Comparison of ENCODE assay signal across 24 cellular contexts in the genomic region with DNA sequence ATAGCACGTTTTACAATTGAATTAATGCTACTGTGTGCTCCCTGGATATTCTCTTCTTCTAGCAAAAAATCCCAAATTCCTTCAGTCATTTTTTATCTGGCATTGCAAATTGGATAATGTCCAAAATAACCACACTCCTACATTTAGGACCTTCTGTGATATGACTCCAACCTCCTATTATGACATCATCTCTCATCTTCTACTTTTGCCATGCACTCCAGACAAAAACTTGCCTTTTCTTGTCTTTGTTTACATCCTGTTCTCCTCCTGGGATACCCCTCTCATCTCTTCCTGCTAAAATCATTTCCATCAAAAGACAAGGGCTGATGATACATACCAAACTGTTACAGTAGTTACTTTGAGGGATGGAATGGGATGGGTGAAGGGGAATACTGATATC. TPM values are rescaled to one million over a fixed set of nuclear protein-coding genes. Genes with fewer than 3 reads are reported as not detected.
DNase-seq lines count a peak whose midpoint lies in the region; ATAC-seq, FAIRE-seq and TF ChIP-seq lines count a peak whose summit lies in the region.
"Had no signal": no experiment of that assay in that cellular context is flagged by ENCODE, and none has a peak within 500 bp of the region (broad histone marks: within the 10 kb centered on the region; RNA-seq: fewer than 3 reads in every experiment).

No MANE protein-coding gene starts in this region.

- no peak overlapping the region for H3K4me3 ChIP-seq in HepG2 (replicated peaks in 1 of 3; ENCODE audit: insufficient read depth in 1 of 3, low read depth in 2 of 3, low read length in 3 of 3)
- H3K4me3 ChIP-seq in right lobe of liver = no peak overlapping the region
- H3K4me3 ChIP-seq in bronchial epithelial cell (ENCODE audit: low read depth, low read length) = no peak overlapping the region
- H3K4me3 ChIP-seq in fibroblast of the aortic adventitia (ENCODE audit: low read depth, low read length) = no peak overlapping the region
- H3K4me3 ChIP-seq: GM23248, Peyer's patch had no signal

- H3K4me1 Mint-ChIP-seq in activated CD8-positive, alpha-beta memory T cell treated with anti-CD3 and anti-CD28 coated beads, Interleukin-2, amount 10 ng/mL, durations not matched to agents 7 days and 5 days = no peaks in the 10 kb centered on the region

- no peaks in the 10 kb centered on the region for H4K20me1 ChIP-seq in HepG2 (ENCODE audit: insufficient read depth, low read length)

- H3K9me3 Mint-ChIP-seq in activated CD8-positive, alpha-beta memory T cell treated with anti-CD3 and anti-CD28 coated beads, Interleukin-2, amount 10 ng/mL, durations not matched to agents 7 days and 5 days (ENCODE audit: low read depth) = no peaks in the 10 kb centered on the region
- H3K9me3 Mint-ChIP-seq: HFFc6 had no signal

- peaks cover 49% of the 10 kb centered on the region for H3K27me3 Mint-ChIP-seq in activated CD8-positive, alpha-beta memory T cell treated with anti-CD3 and anti-CD28 coated beads, Interleukin-2, amount 10 ng/mL, durations not matched to agents 7 days and 5 days

- no peak overlapping the region for H3K27ac Mint-ChIP-seq in activated CD8-positive, alpha-beta memory T cell treated with anti-CD3 and anti-CD28 coated beads, Interleukin-2, amount 10 ng/mL, durations not matched to agents 7 days and 5 days
- H3K27ac Mint-ChIP-seq: HFFc6 had no signal

- FAIRE-seq in HepG2 (lab: Jason Lieb, UNC) (no peak), bronchial epithelial cell (lab: Jason Lieb, UNC) (no peak)
- FAIRE-seq: GM12892, HTR-8/SVneo had no signal

- intact Hi-C loops in HepG2 (cut with micrococcal nuclease; ENCODE audit: unreplicated experiment) = no loop called here
- intact Hi-C loops in right lobe of liver (cut with DNase I) = no loop called here

- H3K36me3 ChIP-seq in HepG2 (replicated peaks in 1 of 2; ENCODE audit: control insufficient read depth in 1 of 2, insufficient read depth in 2 of 2, low read length in 2 of 2) (no peaks in the 10 kb centered on the region), right lobe of liver (no peaks in the 10 kb centered on the region), bronchial epithelial cell (ENCODE audit: control insufficient read depth, insufficient read depth, low read length) (no peaks in the 10 kb centered on the region)
- H3K36me3 ChIP-seq: Peyer's patch had no signal

- WGBS in HepG2 (ENCODE audit: low lambda C conversion rate) = 3% methylated on average over 1 of the region's 1 CpG
- WGBS in right lobe of liver (ENCODE audit: insufficient coverage, low coverage, low lambda C conversion rate, missing lambda C conversion rate) = 26% methylated on average over 1 of the region's 1 CpG

- CTCF ChIA-PET in HepG2 (lab: Yijun Ruan, JAX; ENCODE audit: low intra/inter-chr PET ratio, low total read pairs) = no interaction called here
- CTCF ChIA-PET in activated CD8-positive, alpha-beta memory T cell treated with anti-CD3 and anti-CD28 coated beads, Interleukin-2, amount 10 ng/mL, durations not matched to agents 7 days and 5 days (lab: Charles Lee) = interaction anchor here (1.3 kb wide), 1 partner anchor 9 kb away, joined by 3 read pairs; no protein-coding TSS in a partner anchor

- H3K4me1 ChIP-seq in HepG2 (ENCODE audit: insufficient read depth, low read length) = no peaks in the 10 kb centered on the region
- no peaks in the 10 kb centered on the region for H3K4me1 ChIP-seq in right lobe of liver
- H3K4me1 ChIP-seq: Peyer's patch had no signal

- no peak for TF ChIP-seq EP300 in HepG2 (IDR thresholded peaks at IDR 0.05; ENCODE audit: low read depth in 2 of 2, low read length in 2 of 2)
- no peak for TF ChIP-seq EP300 in HepG2 (CRISPR knock-in tag; IDR thresholded peaks at IDR 0.05; ENCODE audit: borderline replicate concordance)

- no peaks in the 10 kb centered on the region for H3K79me2 ChIP-seq in HepG2 (ENCODE audit: insufficient read depth, low read length)

- BruUV-seq in HepG2 (replicated peaks; lab: Mats Ljungman, UMichigan) = no TSS peak

- H2AFZ ChIP-seq in HepG2 (ENCODE audit: low read length) = no peak overlapping the region
- H2AFZ ChIP-seq: GM23248 had no signal

- H3K27ac ChIP-seq in HepG2 (ENCODE audit: extremely low read length, insufficient read depth, low read length) = no peak overlapping the region
- no peak overlapping the region for H3K27ac ChIP-seq in right lobe of liver
- H3K27ac ChIP-seq: GM23248, Peyer's patch had no signal

- H3K4me3 Mint-ChIP-seq in activated CD8-positive, alpha-beta memory T cell treated with anti-CD3 and anti-CD28 coated beads, Interleukin-2, amount 10 ng/mL, durations not matched to agents 7 days and 5 days = no peak overlapping the region
- H3K4me3 Mint-ChIP-seq: HFFc6 had no signal

- H3K9me3 ChIP-seq in HepG2 (ENCODE audit: low read length) (no peaks in the 10 kb centered on the region), right lobe of liver (no peaks in the 10 kb centered on the region)
- H3K9me3 ChIP-seq: Peyer's patch had no signal

- DNase-seq in HepG2 (ENCODE audit: low spot score) (no peak), right lobe of liver (no peak), bronchial epithelial cell (ENCODE audit: low read depth) (peak; percentile 82), fibroblast of the aortic adventitia (ENCODE audit: low read depth) (peak; percentile 47), AG20443 (ENCODE audit: low spot score) (no peak)
- no peak for DNase-seq in activated CD8-positive, alpha-beta memory T cell treated with anti-CD3 and anti-CD28 coated beads, Interleukin-2, amount 10 ng/mL, durations not matched to agents 7 days and 5 days
- DNase-seq: 8988T, ACHN, Calu3, DMS79 treated with DMSO at 0.1 percent for 48 hours, GM23248, H7, HFFc6, KG1, MM.1S, NCI-H1694, NCI-H2029 treated with DMSO at 0.1 percent for 48 hours, NCI-H69, Peyer's patch had no signal

- no peak for TF ChIP-seq POLR2A in HepG2 (IDR thresholded peaks at IDR 0.05; ENCODE audit: insufficient read depth in 1 of 2, low read depth in 2 of 2, low read length in 2 of 2)
- TF ChIP-seq POLR2A in right lobe of liver (IDR thresholded peaks at IDR 0.05) = no peak

- H3K27me3 ChIP-seq in HepG2 (ENCODE audit: control insufficient read depth in 1 of 2, insufficient read depth in 2 of 2, low read length in 2 of 2) (peaks cover 3 to 38% of the 10 kb centered on the region in 2 experiments; a peak in 4 of 5 replicates), right lobe of liver (no peaks in the 10 kb centered on the region), bronchial epithelial cell (ENCODE audit: control insufficient read depth, insufficient read depth, low read length) (no peaks in the 10 kb centered on the region)
- H3K27me3 ChIP-seq: Peyer's patch had no signal

- H3K4me2 ChIP-seq in HepG2 (ENCODE audit: low read depth, low read length) = no peak overlapping the region

- ATAC-seq in HepG2 = no peak
- no peak for ATAC-seq in right lobe of liver
- ATAC-seq in GM19351 (IDR thresholded peaks at IDR 0.05; ENCODE audit: unreplicated experiment) = no peak
- ATAC-seq in activated CD8-positive, alpha-beta memory T cell treated with anti-CD3 and anti-CD28 coated beads, Interleukin-2, amount 10 ng/mL, durations not matched to agents 7 days and 5 days = no peak

- in situ Hi-C loops in HepG2 (cut with HindIII; ENCODE audit: extremely low pct_ligation_motif_present, low pct_unique_long_range_greater_than_20kb) = no loop called here

- TF ChIP-seq RAD21 in HepG2 (CRISPR knock-in tag; IDR thresholded peaks at IDR 0.05) = no peak

- H3K9ac ChIP-seq in HepG2 (ENCODE audit: insufficient read depth, low read depth, low read length) = no peak overlapping the region
- H3K9ac ChIP-seq: GM23248 had no signal

- POLR2A ChIA-PET in HepG2 (lab: Yijun Ruan, JAX) = no interaction called here

- no peak for TF ChIP-seq CTCF in HepG2 (CRISPR knock-in tag; IDR thresholded peaks at IDR 0.05)
- TF ChIP-seq CTCF in right lobe of liver (IDR thresholded peaks at IDR 0.05) = no peak
- no peak for TF ChIP-seq CTCF in bronchial epithelial cell (IDR thresholded peaks at IDR 0.05; ENCODE audit: insufficient read depth, low read length, severe bottlenecking)
- TF ChIP-seq CTCF in fibroblast of the aortic adventitia (IDR thresholded peaks at IDR 0.05; ENCODE audit: insufficient read depth, low read length) = no peak

- H3K36me3 Mint-ChIP-seq in activated CD8-positive, alpha-beta memory T cell treated with anti-CD3 and anti-CD28 coated beads, Interleukin-2, amount 10 ng/mL, durations not matched to agents 7 days and 5 days = no peaks in the 10 kb centered on the region

RNA-seq across cellular contexts. Expression of a gene that starts 20.6 kb away (rescaled TPM):
- total RNA-seq in HepG2 (2016; rRNA removed; fragmentation: Illumina TruSeq; extraction: Trizol) (14.0 and 14.2 TPM in 2 replicates), right lobe of liver (10 to 100 TPM in 4 of 6 experiments, 1 to 10 TPM in 2; 7.4 to 13.5 (median 10.5) TPM), bronchial epithelial cell (28.4 and 29.3 TPM in 2 replicates), fibroblast of the aortic adventitia (ENCODE audit: low replicate concordance) (9.2 and 35.1 TPM in 2 replicates)
- 5.2 and 7.3 TPM in 2 replicates for total RNA-seq in HepG2 (2016; cell fraction: cytosol; rRNA removed; fragmentation: Illumina TruSeq; extraction: Trizol; ENCODE audit: low read depth)
- 14.1 and 16.1 TPM in 2 replicates for total RNA-seq in HepG2 (2016; cell fraction: insoluble cytoplasmic fraction; rRNA removed; fragmentation: Illumina TruSeq; extraction: Trizol)
- total RNA-seq in HepG2 (2016; cell fraction: membrane; rRNA removed; fragmentation: Illumina TruSeq; extraction: Trizol) = 11.0 and 12.9 TPM in 2 replicates
- 11.0 and 11.8 TPM in 2 replicates for total RNA-seq in HepG2 (2016; cell fraction: nucleus; rRNA removed; fragmentation: Illumina TruSeq; extraction: Trizol)
- 10.0 and 11.8 TPM in 2 replicates for polyA plus RNA-seq in HepG2 (2011; rRNA removed)
- 12.9 and 14.2 TPM in 2 replicates for polyA plus RNA-seq in HepG2 (2011; cell fraction: cytosol; rRNA removed)
- polyA plus RNA-seq in HepG2 (2011; cell fraction: nucleus; rRNA removed) = 12.0 TPM in 2 replicates
- polyA plus RNA-seq in HepG2 (2012) = 8.4 and 10.1 TPM in 2 replicates
- 4.6 and 6.0 TPM in 2 replicates for polyA plus RNA-seq in HepG2 (2016; cell fraction: cytosol; fragmentation: Illumina TruSeq; extraction: Trizol; ENCODE audit: low read depth)
- 12.6 and 16.7 TPM in 2 replicates for polyA plus RNA-seq in HepG2 (2016; cell fraction: insoluble cytoplasmic fraction; fragmentation: Illumina TruSeq; extraction: Trizol; ENCODE audit: low read depth)
- polyA plus RNA-seq in HepG2 (2016; cell fraction: membrane; fragmentation: Illumina TruSeq; extraction: Trizol; ENCODE audit: low read depth) = 7.0 and 10.1 TPM in 2 replicates
- 16.2 and 19.0 TPM in 2 replicates for polyA plus RNA-seq in HepG2 (2016; cell fraction: nucleus; fragmentation: Illumina TruSeq; extraction: Trizol; ENCODE audit: insufficient read depth, low read depth)
- 4.5 and 7.8 TPM in 2 replicates for polyA minus RNA-seq in HepG2 (2011; rRNA and poly(A)+ RNA removed; ENCODE audit: low replicate concordance)
- 2.6 and 3.8 TPM in 2 replicates for polyA minus RNA-seq in HepG2 (2011; cell fraction: cytosol; rRNA and poly(A)+ RNA removed)
- polyA minus RNA-seq in HepG2 (2011; cell fraction: nucleus; rRNA and poly(A)+ RNA removed) = 8.1 and 9.7 TPM in 2 replicates
- 10 to 100 TPM; 14.1 to 16.1 TPM for total RNA-seq in activated CD8-positive, alpha-beta memory T cell treated with anti-CD3 and anti-CD28 coated beads, Interleukin-2, amount 10 ng/mL, durations not matched to agents 7 days and 5 days

RNA-seq across cellular contexts. Expression of a gene that starts 32.5 kb away (rescaled TPM):
- total RNA-seq in HepG2 (2016; rRNA removed; fragmentation: Illumina TruSeq; extraction: Trizol) (not detected in 2 replicates), right lobe of liver (under 1 TPM; 0.09 to 0.31 (median 0.14) TPM), bronchial epithelial cell (under 0.01 TPM in 1 of 2 replicates, not detected in the other), fibroblast of the aortic adventitia (ENCODE audit: low replicate concordance) (2.0 and 8.6 TPM in 2 replicates)
- not detected in 2 replicates for total RNA-seq in HepG2 (2016; cell fraction: cytosol; rRNA removed; fragmentation: Illumina TruSeq; extraction: Trizol; ENCODE audit: low read depth)
- total RNA-seq in HepG2 (2016; cell fraction: insoluble cytoplasmic fraction; rRNA removed; fragmentation: Illumina TruSeq; extraction: Trizol) = not detected in 2 replicates
- not detected in 2 replicates for total RNA-seq in HepG2 (2016; cell fraction: membrane; rRNA removed; fragmentation: Illumina TruSeq; extraction: Trizol)
- not detected in 2 replicates for total RNA-seq in HepG2 (2016; cell fraction: nucleus; rRNA removed; fragmentation: Illumina TruSeq; extraction: Trizol)
- not detected in 2 replicates for polyA plus RNA-seq in HepG2 (2011; rRNA removed)
- not detected in 2 replicates for polyA plus RNA-seq in HepG2 (2011; cell fraction: cytosol; rRNA removed)
- polyA plus RNA-seq in HepG2 (2011; cell fraction: nucleus; rRNA removed) = not detected in 2 replicates
- polyA plus RNA-seq in HepG2 (2012) = not detected in 2 replicates
- not detected in 2 replicates for polyA plus RNA-seq in HepG2 (2016; cell fraction: cytosol; fragmentation: Illumina TruSeq; extraction: Trizol; ENCODE audit: low read depth)
- polyA plus RNA-seq in HepG2 (2016; cell fraction: insoluble cytoplasmic fraction; fragmentation: Illumina TruSeq; extraction: Trizol; ENCODE audit: low read depth) = not detected in 2 replicates
- not detected in 2 replicates for polyA plus RNA-seq in HepG2 (2016; cell fraction: membrane; fragmentation: Illumina TruSeq; extraction: Trizol; ENCODE audit: low read depth)
- polyA plus RNA-seq in HepG2 (2016; cell fraction: nucleus; fragmentation: Illumina TruSeq; extraction: Trizol; ENCODE audit: insufficient read depth, low read depth) = not detected in 2 replicates
- not detected in 2 replicates for polyA minus RNA-seq in HepG2 (2011; rRNA and poly(A)+ RNA removed; ENCODE audit: low replicate concordance)
- not detected in 2 replicates for polyA minus RNA-seq in HepG2 (2011; cell fraction: cytosol; rRNA and poly(A)+ RNA removed)
- not detected in 2 replicates for polyA minus RNA-seq in HepG2 (2011; cell fraction: nucleus; rRNA and poly(A)+ RNA removed)
- total RNA-seq in activated CD8-positive, alpha-beta memory T cell treated with anti-CD3 and anti-CD28 coated beads, Interleukin-2, amount 10 ng/mL, durations not matched to agents 7 days and 5 days = not detected
- total RNA-seq: Calu3, NCI-H460, OCI-LY7 had no signal

Comparison
In these comparisons a context has a peak if more than half of its experiments do, and no peak if none do; other contexts are left out.
1. DNase-seq: peak in bronchial epithelial cell (single experiment) and fibroblast of the aortic adventitia (single experiment); none in HepG2 (single experiment), right lobe of liver (0 of 3), activated CD8-positive, alpha-beta memory T cell treated with anti-CD3 and anti-CD28 coated beads, Interleukin-2, amount 10 ng/mL, durations not matched to agents 7 days and 5 days (single experiment) and AG20443 (single experiment).